ENCODE assay signal across 11 cellular contexts in genomic region chr20:9051508-9051907, GRCh38. TPM values are rescaled to one million over a fixed set of nuclear protein-coding genes. Genes with fewer than 3 reads are reported as not detected.
A peak's percentile ranks its signal among the peaks of the same experiment; 100 is the strongest.
DNase-seq lines count a peak whose midpoint lies in the region; ATAC-seq and TF ChIP-seq lines count a peak whose summit lies in the region.
"Had no signal": no experiment of that assay in that cellular context is flagged by ENCODE, and none has a peak within 500 bp of the region (broad histone marks: within the 10 kb centered on the region; RNA-seq: fewer than 3 reads in every experiment).

No MANE protein-coding gene starts in this region.

- DNase-seq in GM03348 (ENCODE audit: low spot score) (peak; percentile 88), NOMO-1 treated with dmso at 0.1 percent for 144 hours (lab: John Stamatoyannopoulos, UW; ENCODE audit: unreplicated experiment) (peak; percentile 50), epithelial cell of esophagus (ENCODE audit: low read depth) (peak; percentile 97), omental fat pad (ENCODE audit: low spot score) (no peak), NCI-H2196 treated with DMSO at 0.1 percent for 48 hours (lab: John Stamatoyannopoulos, UW; ENCODE audit: unreplicated experiment) (no peak), NCI-H2171 treated with DMSO at 0.1 percent for 48 hours (lab: John Stamatoyannopoulos, UW) (no peak)
- DNase-seq in stimulated activated naive CD4-positive, alpha-beta T cell treated with Interleukin-2 at 50 U/mL for 16 hours (lab: John Stamatoyannopoulos, UW): no peak
- DNase-seq: activated T-cell treated with anti-CD3 and anti-CD28 coated beads, Interleukin-2, amount 50 U/mL, for 24 hours; ovary; SHP77 treated with DMSO at 0.1 percent for 48 hours had no signal

- TF ChIP-seq CTCF in epithelial cell of esophagus (IDR thresholded peaks at IDR 0.05; ENCODE audit: insufficient read depth, low read depth, low read length, missing control alignments) (no peak), omental fat pad (IDR thresholded peaks at IDR 0.05) (no peak)

- ATAC-seq in omental fat pad (ENCODE audit: low FRiP score) (peak; percentile 97), GM18858 (IDR thresholded peaks at IDR 0.05; ENCODE audit: unreplicated experiment) (no peak)

- no peak overlapping the region for H3K4me3 ChIP-seq in epithelial cell of esophagus (ENCODE audit: low read length)
- H3K4me3 ChIP-seq: ovary had no signal

RNA-seq across cellular contexts. Expression of gene PLCB4, which starts 17.4 kb away (rescaled TPM):
- total RNA-seq in omental fat pad: 10 to 100 TPM in 2 of 4 donors, 1 to 10 TPM in 2; 6.6 to 18.4 (median 11.4) TPM

Comparison
In these comparisons a context has a peak if more than half of its experiments do, and no peak if none do; other contexts are left out.
1. DNase-seq: peak in GM03348 (single experiment), NOMO-1 treated with dmso at 0.1 percent for 144 hours (single experiment) and epithelial cell of esophagus (single experiment); none in omental fat pad (single experiment), NCI-H2196 treated with DMSO at 0.1 percent for 48 hours (single experiment), NCI-H2171 treated with DMSO at 0.1 percent for 48 hours (single experiment) and stimulated activated naive CD4-positive, alpha-beta T cell treated with Interleukin-2 at 50 U/mL for 16 hours (single experiment).